1 cellular context compared by ENCODE assay signal in the genomic region with DNA sequence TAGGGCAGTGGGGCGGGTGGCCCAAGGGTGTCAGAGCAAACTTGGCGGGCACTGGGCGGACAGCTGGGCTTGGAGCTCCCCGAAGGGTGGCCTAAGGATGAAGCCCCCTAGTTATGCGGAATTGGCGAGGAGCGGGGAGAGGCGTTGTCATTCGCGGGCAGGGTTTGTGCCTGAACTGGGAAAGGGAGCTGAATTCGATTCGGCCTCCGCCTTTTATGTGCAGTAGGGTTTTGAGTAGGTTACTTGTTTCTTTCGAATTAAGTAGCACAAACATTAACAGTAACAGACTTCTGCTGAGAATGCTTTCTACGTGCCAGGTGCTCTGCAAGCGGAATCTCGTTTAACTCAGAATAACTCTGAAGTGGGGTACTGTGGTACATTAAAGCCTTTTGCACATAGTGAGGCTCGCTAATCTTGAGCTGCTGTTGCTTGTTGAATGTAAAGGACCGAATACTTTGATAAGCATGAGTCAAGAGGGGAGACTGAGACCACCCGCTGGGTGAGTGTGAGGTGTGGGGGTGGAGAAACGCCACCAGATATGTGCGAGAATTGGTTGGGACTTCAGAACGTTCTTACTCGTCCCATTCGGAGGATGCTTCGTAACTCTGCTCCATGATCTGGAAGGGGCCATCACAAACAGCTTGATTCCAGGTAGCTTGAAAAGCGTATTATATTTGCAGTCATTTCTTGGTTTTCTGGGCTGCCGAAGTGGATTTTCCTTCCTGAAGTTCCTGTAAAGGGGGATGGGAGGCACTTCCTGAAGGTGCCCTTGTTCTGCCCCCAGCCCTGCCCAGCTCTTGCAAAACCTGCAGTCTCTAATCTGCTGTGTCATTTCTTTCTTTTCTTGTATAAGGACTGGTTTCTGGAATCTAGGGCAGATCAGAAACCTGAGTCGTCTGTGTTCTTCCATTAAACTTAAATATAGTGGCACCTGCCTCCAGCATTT.
TF ChIP-seq lines count a peak whose summit lies in the region.

No MANE protein-coding gene starts in this region.

TF ChIP-seq in HepG2, 621 proteins besides CTCF, POLR2A, EP300 and RAD21 (continued from another document and continues in another):
- TF ChIP-seq, protein P1, sequence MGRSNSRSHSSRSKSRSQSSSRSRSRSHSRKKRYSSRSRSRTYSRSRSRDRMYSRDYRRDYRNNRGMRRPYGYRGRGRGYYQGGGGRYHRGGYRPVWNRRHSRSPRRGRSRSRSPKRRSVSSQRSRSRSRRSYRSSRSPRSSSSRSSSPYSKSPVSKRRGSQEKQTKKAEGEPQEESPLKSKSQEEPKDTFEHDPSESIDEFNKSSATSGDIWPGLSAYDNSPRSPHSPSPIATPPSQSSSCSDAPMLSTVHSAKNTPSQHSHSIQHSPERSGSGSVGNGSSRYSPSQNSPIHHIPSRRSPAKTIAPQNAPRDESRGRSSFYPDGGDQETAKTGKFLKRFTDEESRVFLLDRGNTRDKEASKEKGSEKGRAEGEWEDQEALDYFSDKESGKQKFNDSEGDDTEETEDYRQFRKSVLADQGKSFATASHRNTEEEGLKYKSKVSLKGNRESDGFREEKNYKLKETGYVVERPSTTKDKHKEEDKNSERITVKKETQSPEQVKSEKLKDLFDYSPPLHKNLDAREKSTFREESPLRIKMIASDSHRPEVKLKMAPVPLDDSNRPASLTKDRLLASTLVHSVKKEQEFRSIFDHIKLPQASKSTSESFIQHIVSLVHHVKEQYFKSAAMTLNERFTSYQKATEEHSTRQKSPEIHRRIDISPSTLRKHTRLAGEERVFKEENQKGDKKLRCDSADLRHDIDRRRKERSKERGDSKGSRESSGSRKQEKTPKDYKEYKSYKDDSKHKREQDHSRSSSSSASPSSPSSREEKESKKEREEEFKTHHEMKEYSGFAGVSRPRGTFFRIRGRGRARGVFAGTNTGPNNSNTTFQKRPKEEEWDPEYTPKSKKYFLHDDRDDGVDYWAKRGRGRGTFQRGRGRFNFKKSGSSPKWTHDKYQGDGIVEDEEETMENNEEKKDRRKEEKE (IDR thresholded peaks at IDR 0.05), result no peak
- 0 out of 2 replicates have a peak, but pooled peaks have one; percentile 9 for TF ChIP-seq CREM (IDR thresholded peaks at IDR 0.05)
- TF ChIP-seq CREM (CRISPR knock-in tag; IDR thresholded peaks at IDR 0.05), result no peak
- TF ChIP-seq ZNF24 (IDR thresholded peaks at IDR 0.05), result no peak; the same call in 1 of the 2 replicates
- TF ChIP-seq ZNF230 (CRISPR knock-in tag; IDR thresholded peaks at IDR 0.05), result 0 out of 2 replicates have a peak, but pooled peaks have one; percentile 46
- TF ChIP-seq SIN3B (IDR thresholded peaks at IDR 0.05; ENCODE audit: low read length), result no peak
- no peak for TF ChIP-seq FOSL1 (CRISPR knock-in tag; IDR thresholded peaks at IDR 0.05; ENCODE audit: borderline replicate concordance)
- TF ChIP-seq, protein P2, sequence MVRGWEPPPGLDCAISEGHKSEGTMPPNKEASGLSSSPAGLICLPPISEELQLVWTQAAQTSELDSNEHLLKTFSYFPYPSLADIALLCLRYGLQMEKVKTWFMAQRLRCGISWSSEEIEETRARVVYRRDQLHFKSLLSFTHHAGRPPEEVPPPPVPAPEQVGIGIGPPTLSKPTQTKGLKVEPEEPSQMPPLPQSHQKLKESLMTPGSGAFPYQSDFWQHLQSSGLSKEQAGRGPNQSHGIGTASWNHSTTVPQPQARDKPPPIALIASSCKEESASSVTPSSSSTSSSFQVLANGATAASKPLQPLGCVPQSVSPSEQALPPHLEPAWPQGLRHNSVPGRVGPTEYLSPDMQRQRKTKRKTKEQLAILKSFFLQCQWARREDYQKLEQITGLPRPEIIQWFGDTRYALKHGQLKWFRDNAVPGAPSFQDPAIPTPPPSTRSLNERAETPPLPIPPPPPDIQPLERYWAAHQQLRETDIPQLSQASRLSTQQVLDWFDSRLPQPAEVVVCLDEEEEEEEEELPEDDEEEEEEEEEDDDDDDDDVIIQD (CRISPR knock-in tag; IDR thresholded peaks at IDR 0.05; ENCODE audit: low read depth), result no peak
- TF ChIP-seq ADNP (CRISPR knock-in tag; IDR thresholded peaks at IDR 0.05), result no peak
- TF ChIP-seq NCOR1 (IDR thresholded peaks at IDR 0.05; ENCODE audit: borderline replicate concordance, low read length), result 0 out of 2 replicates have a peak, but pooled peaks have one; percentile 23
- no peak for TF ChIP-seq ZNF569 (CRISPR knock-in tag; IDR thresholded peaks at IDR 0.05; ENCODE audit: borderline replicate concordance)
- TF ChIP-seq MAFG (CRISPR knock-in tag; IDR thresholded peaks at IDR 0.05), result peak; percentile 67; the same call in 1 of the 2 replicates
- TF ChIP-seq ZNF33B (CRISPR knock-in tag; IDR thresholded peaks at IDR 0.05), result no peak
- no peak; the same call in 1 of the 2 replicates for TF ChIP-seq MTF1 (CRISPR knock-in tag; IDR thresholded peaks at IDR 0.05)
- TF ChIP-seq ARID3A (IDR thresholded peaks at IDR 0.05; ENCODE audit: low read depth, low read length), result no peak
- TF ChIP-seq ATF3 (CRISPR knock-in tag; IDR thresholded peaks at IDR 0.05), result no peak
- TF ChIP-seq ZNF780A (CRISPR knock-in tag; IDR thresholded peaks at IDR 0.05), result 0 out of 2 replicates have a peak, but pooled peaks have one; percentile 4
- TF ChIP-seq ELF1 (CRISPR knock-in tag; IDR thresholded peaks at IDR 0.05), result peak; percentile 65
- TF ChIP-seq, protein P3, sequence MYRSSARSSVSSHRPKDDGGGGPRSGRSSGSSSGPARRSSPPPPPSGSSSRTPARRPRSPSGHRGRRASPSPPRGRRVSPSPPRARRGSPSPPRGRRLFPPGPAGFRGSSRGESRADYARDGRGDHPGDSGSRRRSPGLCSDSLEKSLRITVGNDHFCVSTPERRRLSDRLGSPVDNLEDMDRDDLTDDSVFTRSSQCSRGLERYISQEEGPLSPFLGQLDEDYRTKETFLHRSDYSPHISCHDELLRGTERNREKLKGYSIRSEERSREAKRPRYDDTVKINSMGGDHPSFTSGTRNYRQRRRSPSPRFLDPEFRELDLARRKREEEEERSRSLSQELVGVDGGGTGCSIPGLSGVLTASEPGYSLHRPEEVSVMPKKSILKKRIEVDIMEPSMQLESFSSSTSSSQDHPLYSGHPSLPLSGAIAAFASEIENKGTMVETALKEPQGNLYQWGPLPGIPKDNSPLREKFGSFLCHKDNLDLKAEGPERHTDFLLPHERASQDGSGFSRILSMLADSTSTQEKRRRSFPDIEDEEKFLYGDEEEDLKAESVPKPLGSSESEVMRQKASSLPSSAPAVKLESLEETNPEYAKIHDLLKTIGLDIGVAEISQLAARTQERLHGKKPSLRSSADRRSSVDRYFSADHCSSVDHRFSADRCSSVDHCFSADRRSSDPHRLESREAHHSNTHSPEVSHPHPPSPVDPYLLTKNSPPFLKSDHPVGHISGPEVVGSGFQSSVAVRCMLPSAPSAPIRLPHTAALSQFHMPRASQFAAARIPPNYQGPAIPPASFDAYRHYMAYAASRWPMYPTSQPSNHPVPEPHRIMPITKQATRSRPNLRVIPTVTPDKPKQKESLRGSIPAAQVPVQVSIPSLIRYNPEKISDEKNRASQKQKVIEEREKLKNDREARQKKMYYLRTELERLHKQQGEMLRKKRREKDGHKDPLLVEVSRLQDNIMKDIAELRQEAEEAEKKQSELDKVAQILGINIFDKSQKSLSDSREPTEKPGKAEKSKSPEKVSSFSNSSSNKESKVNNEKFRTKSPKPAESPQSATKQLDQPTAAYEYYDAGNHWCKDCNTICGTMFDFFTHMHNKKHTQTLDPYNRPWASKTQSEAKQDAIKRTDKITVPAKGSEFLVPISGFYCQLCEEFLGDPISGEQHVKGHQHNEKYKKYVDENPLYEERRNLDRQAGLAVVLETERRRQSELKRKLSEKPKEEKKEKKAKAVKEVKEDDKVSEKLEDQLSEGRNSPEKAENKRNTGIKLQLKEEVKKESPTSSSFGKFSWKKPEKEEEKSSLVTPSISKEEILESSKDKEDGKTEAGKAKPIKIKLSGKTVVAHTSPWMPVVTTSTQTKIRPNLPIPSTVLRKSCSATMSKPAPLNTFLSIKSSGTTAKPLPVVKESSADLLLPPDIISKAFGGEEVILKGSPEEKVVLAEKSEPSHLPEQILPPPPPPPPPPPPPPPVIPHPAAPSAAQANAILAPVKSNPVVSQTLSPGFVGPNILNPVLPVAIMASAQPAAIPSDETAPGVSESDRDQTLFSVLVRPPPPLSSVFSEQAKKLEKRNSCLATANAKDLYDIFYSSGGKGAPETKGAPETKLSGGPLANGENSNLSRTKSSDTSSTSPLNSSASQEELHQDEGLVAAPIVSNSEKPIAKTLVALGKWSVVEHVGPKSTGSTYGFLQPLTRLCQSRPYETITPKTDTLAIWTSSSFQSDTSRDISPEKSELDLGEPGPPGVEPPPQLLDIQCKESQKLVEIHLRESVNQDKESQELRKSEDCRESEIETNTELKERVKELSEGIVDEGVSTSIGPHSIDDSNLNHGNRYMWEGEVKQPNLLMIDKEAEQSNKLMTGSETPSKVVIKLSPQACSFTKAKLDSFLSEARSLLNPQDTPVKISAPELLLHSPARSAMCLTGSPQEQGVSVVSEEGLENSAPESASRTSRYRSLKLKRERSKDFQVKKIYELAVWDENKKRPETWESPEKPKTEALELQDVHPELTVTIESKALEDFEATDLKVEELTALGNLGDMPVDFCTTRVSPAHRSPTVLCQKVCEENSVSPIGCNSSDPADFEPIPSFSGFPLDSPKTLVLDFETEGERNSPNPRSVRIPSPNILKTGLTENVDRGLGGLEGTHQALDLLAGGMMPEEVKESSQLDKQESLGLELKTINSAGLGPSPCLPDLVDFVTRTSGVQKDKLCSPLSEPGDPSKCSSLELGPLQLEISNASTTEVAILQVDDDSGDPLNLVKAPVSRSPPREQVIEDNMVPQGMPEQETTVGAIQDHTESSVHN (CRISPR knock-in tag; IDR thresholded peaks at IDR 0.05), result no peak
- TF ChIP-seq, protein P4, sequence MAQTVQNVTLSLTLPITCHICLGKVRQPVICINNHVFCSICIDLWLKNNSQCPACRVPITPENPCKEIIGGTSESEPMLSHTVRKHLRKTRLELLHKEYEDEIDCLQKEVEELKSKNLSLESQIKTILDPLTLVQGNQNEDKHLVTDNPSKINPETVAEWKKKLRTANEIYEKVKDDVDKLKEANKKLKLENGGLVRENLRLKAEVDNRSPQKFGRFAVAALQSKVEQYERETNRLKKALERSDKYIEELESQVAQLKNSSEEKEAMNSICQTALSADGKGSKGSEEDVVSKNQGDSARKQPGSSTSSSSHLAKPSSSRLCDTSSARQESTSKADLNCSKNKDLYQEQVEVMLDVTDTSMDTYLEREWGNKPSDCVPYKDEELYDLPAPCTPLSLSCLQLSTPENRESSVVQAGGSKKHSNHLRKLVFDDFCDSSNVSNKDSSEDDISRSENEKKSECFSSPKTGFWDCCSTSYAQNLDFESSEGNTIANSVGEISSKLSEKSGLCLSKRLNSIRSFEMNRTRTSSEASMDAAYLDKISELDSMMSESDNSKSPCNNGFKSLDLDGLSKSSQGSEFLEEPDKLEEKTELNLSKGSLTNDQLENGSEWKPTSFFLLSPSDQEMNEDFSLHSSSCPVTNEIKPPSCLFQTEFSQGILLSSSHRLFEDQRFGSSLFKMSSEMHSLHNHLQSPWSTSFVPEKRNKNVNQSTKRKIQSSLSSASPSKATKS (CRISPR knock-in tag; IDR thresholded peaks at IDR 0.05), result no peak
- peak; percentile 62 to 87 for TF ChIP-seq MAFK (conservative IDR thresholded peaks at IDR 0.05 in 1 of 2, IDR thresholded peaks at IDR 0.05 in 1 of 2; ENCODE audit: low read length in 2 of 2)
- TF ChIP-seq ZFP36 (IDR thresholded peaks at IDR 0.05; ENCODE audit: borderline replicate concordance, low read depth, low read length, partially characterized antibody), result no peak
- peak; percentile 67 for TF ChIP-seq DMAP1 (CRISPR knock-in tag; IDR thresholded peaks at IDR 0.05)
- peak; percentile 87 for TF ChIP-seq NFE2 (CRISPR knock-in tag; IDR thresholded peaks at IDR 0.05)
- TF ChIP-seq, protein P5, sequence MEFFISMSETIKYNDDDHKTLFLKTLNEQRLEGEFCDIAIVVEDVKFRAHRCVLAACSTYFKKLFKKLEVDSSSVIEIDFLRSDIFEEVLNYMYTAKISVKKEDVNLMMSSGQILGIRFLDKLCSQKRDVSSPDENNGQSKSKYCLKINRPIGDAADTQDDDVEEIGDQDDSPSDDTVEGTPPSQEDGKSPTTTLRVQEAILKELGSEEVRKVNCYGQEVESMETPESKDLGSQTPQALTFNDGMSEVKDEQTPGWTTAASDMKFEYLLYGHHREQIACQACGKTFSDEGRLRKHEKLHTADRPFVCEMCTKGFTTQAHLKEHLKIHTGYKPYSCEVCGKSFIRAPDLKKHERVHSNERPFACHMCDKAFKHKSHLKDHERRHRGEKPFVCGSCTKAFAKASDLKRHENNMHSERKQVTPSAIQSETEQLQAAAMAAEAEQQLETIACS (CRISPR knock-in tag; IDR thresholded peaks at IDR 0.05), result no peak
- no peak for TF ChIP-seq ZBTB1 (CRISPR knock-in tag; IDR thresholded peaks at IDR 0.05; ENCODE audit: borderline replicate concordance)
- TF ChIP-seq SCMH1 (CRISPR knock-in tag; IDR thresholded peaks at IDR 0.05; ENCODE audit: borderline replicate concordance), result no peak
- TF ChIP-seq POLR2G (IDR thresholded peaks at IDR 0.05; ENCODE audit: low read depth, low read length), result peak; percentile 70
- 0 out of 2 replicates have a peak, but pooled peaks have one; percentile 31 for TF ChIP-seq GZF1 (CRISPR knock-in tag; IDR thresholded peaks at IDR 0.05)
- TF ChIP-seq ZNF367 (CRISPR knock-in tag; IDR thresholded peaks at IDR 0.05; ENCODE audit: borderline replicate concordance), result no peak
- TF ChIP-seq ZIK1 (CRISPR knock-in tag; IDR thresholded peaks at IDR 0.05; ENCODE audit: borderline replicate concordance, low read depth), result no peak
- TF ChIP-seq HOXD1 (CRISPR knock-in tag; IDR thresholded peaks at IDR 0.05), result peak; percentile 12; the same call in 1 of the 2 replicates
- peak; percentile 16; the same call in 1 of the 2 replicates for TF ChIP-seq RXRB (CRISPR knock-in tag; IDR thresholded peaks at IDR 0.05; ENCODE audit: borderline replicate concordance)
- TF ChIP-seq RAD51 (IDR thresholded peaks at IDR 0.05; ENCODE audit: borderline replicate concordance), result no peak
